Comparison of ENCODE assay signal across 20 cellular contexts in the genomic region with DNA sequence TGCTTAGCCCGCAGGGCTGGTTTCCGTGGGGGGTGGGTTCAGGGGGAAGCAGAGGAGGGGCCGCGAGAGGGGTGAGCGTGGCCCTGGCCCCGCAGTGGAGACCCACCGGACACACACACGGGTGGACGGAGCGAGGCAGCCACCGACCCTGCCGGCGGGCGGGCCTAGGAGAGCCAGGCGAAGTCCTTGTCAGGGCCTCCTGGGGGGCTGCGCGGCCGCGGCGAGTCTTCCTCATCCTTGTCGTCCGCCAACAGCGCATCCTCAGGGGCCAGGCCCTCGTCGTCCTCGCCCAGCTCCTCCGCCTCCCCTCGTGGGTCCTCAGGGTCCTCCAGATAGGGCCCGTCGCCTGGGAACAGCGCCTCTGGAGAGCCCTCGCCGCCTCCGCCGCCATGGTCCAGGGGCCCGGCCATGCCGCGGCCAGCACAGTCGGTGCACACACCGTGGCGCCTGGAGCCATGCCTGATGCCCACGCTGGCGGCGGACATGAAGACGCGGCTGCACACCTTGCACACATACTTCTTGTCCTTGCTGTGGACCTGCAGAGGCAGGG. TPM values are rescaled to one million over a fixed set of nuclear protein-coding genes. Genes with fewer than 3 reads are reported as not detected.
"Had no signal": no experiment of that assay in that cellular context is flagged by ENCODE, and none has a peak within 500 bp of the region (broad histone marks: within the 10 kb centered on the region; RNA-seq: fewer than 3 reads in every experiment).

No MANE protein-coding gene starts in this region.

- H3K4me3 ChIP-seq: ascending aorta, esophagus muscularis mucosa, lower lobe of right lung, thoracic aorta, upper lobe of left lung had no signal

- ATAC-seq: activated T-cell treated with anti-CD3 and anti-CD28 coated beads, Interleukin-2, amount 50 U/mL, for 72 hours; left colon; lower lobe of right lung; naive thymus-derived CD8-positive, alpha-beta T cell; sciatic nerve; stimulated activated effector memory CD8-positive, alpha-beta T cell treated with anti-CD3 and anti-CD28 coated beads, Interleukin-12 subunit alpha, Interleukin-12 subunit beta, amount 100 ng/mL, for 72 hours had no signal

- H3K9me3 ChIP-seq: ascending aorta, esophagus muscularis mucosa, lower lobe of right lung, thoracic aorta, upper lobe of left lung had no signal

- DNase-seq: activated CD4-positive, alpha-beta T cell treated with anti-CD3 and anti-CD28 coated beads, Interleukin-2, amount 50 U/mL, for 1 hour; activated CD4-positive, CD25-positive, alpha-beta regulatory T cell treated with anti-CD3 and anti-CD28 coated beads, Interleukin-2, amount 50 U/mL, for 72 hours; activated gamma-delta T cell; activated T-cell treated with anti-CD3 and anti-CD28 coated beads, Interleukin-2, amount 50 U/mL, for 72 hours; effector CD8-positive, alpha-beta T cell; left colon; lower lobe of right lung; naive thymus-derived CD8-positive, alpha-beta T cell; stimulated activated CD4-positive, alpha-beta T cell treated with anti-CD3 and anti-CD28 coated beads, Interleukin-4, amount 100 ng/mL, for 24 hours had no signal

- H2AFZ ChIP-seq: parathyroid adenoma had no signal

- H3K27ac ChIP-seq: ascending aorta, esophagus muscularis mucosa, lower lobe of right lung, parathyroid adenoma, thoracic aorta, upper lobe of left lung had no signal

- H3K27me3 ChIP-seq: ascending aorta, esophagus muscularis mucosa, upper lobe of left lung had no signal

- H3K9ac ChIP-seq: parathyroid adenoma had no signal

- FAIRE-seq: endothelial cell of umbilical vein, islet of Langerhans had no signal

RNA-seq across cellular contexts. Expression of gene TNFRSF6B, which starts 50.4 kb away (rescaled TPM):
- total RNA-seq: activated CD8-positive, alpha-beta memory T cell treated with anti-CD3 and anti-CD28 coated beads for 36 hours; T-helper 1 cell treated with Interleukin-12 subunit alpha and Interleukin-12 subunit beta and Interleukin-4 antibody, amounts not matched to agents 30 ng/mL and 1 ng/mL, for 36 hours had no signal
